Comparison of ENCODE assay signal across 1 cellular context in genomic region chr3:4999626-5000184, GRCh38.
TF ChIP-seq lines count a peak whose summit lies in the region.

No MANE protein-coding gene starts in this region.

TF ChIP-seq in K562, 482 proteins besides CTCF, POLR2A, EP300 and RAD21 (continued from another document and continues in another):
- TF ChIP-seq MLLT1 (IDR thresholded peaks at IDR 0.05) (peak in 1 of 2 experiments; percentile 91; a peak in 2 of 4 replicates), TCF3 (CRISPR knock-in tag; IDR thresholded peaks at IDR 0.05) (no peak), DPF2 (IDR thresholded peaks at IDR 0.05) (peak; percentile 50; the same call in 1 of the 2 replicates), HNRNPLL (IDR thresholded peaks at IDR 0.05; ENCODE audit: low read depth, low read length, poor library complexity, severe bottlenecking) (no peak), ZNF696 (CRISPR knock-in tag; conservative IDR thresholded peaks at IDR 0.05) (no peak), CTBP1 (IDR thresholded peaks at IDR 0.05; ENCODE audit: borderline replicate concordance) (peak; percentile 89; the same call in 1 of the 2 replicates), ZNF318 (IDR thresholded peaks at IDR 0.05; ENCODE audit: borderline replicate concordance in 1 of 2, low read depth in 1 of 2) (0 out of 4 replicates have a peak, but pooled peaks of 1 of the 2 experiments have one; percentile 33), C11orf30 (IDR thresholded peaks at IDR 0.05; ENCODE audit: low read depth) (no peak), HEY1 (CRISPR knock-in tag; IDR thresholded peaks at IDR 0.05; ENCODE audit: borderline replicate concordance) (no peak), MYC (IDR thresholded peaks at IDR 0.05; ENCODE audit: low read depth, low read length) (peak; percentile 75), MYC (CRISPR knock-in tag; IDR thresholded peaks at IDR 0.05; ENCODE audit: borderline replicate concordance, low read depth) (peak; percentile 62; the same call in 1 of the 2 replicates), NELFE (IDR thresholded peaks at IDR 0.05; ENCODE audit: insufficient read depth, insufficient read length) (no peak), TEAD4 (IDR thresholded peaks at IDR 0.05; ENCODE audit: low read length) (no peak), TEAD4 (CRISPR knock-in tag; IDR thresholded peaks at IDR 0.05; ENCODE audit: borderline replicate concordance) (no peak), MEIS2 (IDR thresholded peaks at IDR 0.05; ENCODE audit: partially characterized antibody) (peak; percentile 53), ZNF165 (CRISPR knock-in tag; IDR thresholded peaks at IDR 0.05; ENCODE audit: borderline replicate concordance) (0 out of 2 replicates have a peak, but pooled peaks have one; percentile 66), EWSR1 (IDR thresholded peaks at IDR 0.05; ENCODE audit: borderline replicate concordance, low read depth, partially characterized antibody) (no peak), MECOM (CRISPR knock-in tag; IDR thresholded peaks at IDR 0.05) (peak; percentile 77), HDAC6 (IDR thresholded peaks at IDR 0.05; ENCODE audit: low read depth, low read length) (no peak), SNIP1 (IDR thresholded peaks at IDR 0.05; ENCODE audit: low read depth) (no peak), ZNF41 (CRISPR knock-in tag; conservative IDR thresholded peaks at IDR 0.05) (no peak), NCOR1 (IDR thresholded peaks at IDR 0.05) (no peak), MTA1 (IDR thresholded peaks at IDR 0.05; ENCODE audit: borderline replicate concordance) (peak; percentile 73; the same call in 1 of the 2 replicates), ELF4 (CRISPR knock-in tag; IDR thresholded peaks at IDR 0.05) (peak; percentile 70; the same call in 1 of the 2 replicates), ZNF785 (CRISPR knock-in tag; IDR thresholded peaks at IDR 0.05) (no peak), ZNF431 (CRISPR knock-in tag; IDR thresholded peaks at IDR 0.05) (no peak), RB1 (IDR thresholded peaks at IDR 0.05; ENCODE audit: low read depth) (0 out of 2 replicates have a peak, but pooled peaks have one; percentile 33), RBM34 (IDR thresholded peaks at IDR 0.05; ENCODE audit: borderline replicate concordance, insufficient read depth, low read length) (no peak), GATAD2A (IDR thresholded peaks at IDR 0.05) (0 out of 2 replicates have a peak, but pooled peaks have one; percentile 9), ZFP36 (IDR thresholded peaks at IDR 0.05; ENCODE audit: low read depth, low read length, partially characterized antibody) (peak; percentile 2), GTF2E2 (tag; IDR thresholded peaks at IDR 0.05) (no peak), HDAC2 (IDR thresholded peaks at IDR 0.05) (peak; percentile 70)
- TF ChIP-seq, protein P1, sequence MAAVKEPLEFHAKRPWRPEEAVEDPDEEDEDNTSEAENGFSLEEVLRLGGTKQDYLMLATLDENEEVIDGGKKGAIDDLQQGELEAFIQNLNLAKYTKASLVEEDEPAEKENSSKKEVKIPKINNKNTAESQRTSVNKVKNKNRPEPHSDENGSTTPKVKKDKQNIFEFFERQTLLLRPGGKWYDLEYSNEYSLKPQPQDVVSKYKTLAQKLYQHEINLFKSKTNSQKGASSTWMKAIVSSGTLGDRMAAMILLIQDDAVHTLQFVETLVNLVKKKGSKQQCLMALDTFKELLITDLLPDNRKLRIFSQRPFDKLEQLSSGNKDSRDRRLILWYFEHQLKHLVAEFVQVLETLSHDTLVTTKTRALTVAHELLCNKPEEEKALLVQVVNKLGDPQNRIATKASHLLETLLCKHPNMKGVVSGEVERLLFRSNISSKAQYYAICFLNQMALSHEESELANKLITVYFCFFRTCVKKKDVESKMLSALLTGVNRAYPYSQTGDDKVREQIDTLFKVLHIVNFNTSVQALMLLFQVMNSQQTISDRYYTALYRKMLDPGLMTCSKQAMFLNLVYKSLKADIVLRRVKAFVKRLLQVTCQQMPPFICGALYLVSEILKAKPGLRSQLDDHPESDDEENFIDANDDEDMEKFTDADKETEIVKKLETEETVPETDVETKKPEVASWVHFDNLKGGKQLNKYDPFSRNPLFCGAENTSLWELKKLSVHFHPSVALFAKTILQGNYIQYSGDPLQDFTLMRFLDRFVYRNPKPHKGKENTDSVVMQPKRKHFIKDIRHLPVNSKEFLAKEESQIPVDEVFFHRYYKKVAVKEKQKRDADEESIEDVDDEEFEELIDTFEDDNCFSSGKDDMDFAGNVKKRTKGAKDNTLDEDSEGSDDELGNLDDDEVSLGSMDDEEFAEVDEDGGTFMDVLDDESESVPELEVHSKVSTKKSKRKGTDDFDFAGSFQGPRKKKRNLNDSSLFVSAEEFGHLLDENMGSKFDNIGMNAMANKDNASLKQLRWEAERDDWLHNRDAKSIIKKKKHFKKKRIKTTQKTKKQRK (IDR thresholded peaks at IDR 0.05; ENCODE audit: borderline replicate concordance, low read depth, low read length): no peak
- TF ChIP-seq, protein P2, sequence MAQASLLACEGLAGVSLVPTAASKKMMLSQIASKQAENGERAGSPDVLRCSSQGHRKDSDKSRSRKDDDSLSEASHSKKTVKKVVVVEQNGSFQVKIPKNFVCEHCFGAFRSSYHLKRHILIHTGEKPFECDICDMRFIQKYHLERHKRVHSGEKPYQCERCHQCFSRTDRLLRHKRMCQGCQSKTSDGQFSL (CRISPR knock-in tag; IDR thresholded peaks at IDR 0.05): no peak
- TF ChIP-seq, protein P2 (tag; IDR thresholded peaks at IDR 0.05): no peak
- TF ChIP-seq, protein P3, sequence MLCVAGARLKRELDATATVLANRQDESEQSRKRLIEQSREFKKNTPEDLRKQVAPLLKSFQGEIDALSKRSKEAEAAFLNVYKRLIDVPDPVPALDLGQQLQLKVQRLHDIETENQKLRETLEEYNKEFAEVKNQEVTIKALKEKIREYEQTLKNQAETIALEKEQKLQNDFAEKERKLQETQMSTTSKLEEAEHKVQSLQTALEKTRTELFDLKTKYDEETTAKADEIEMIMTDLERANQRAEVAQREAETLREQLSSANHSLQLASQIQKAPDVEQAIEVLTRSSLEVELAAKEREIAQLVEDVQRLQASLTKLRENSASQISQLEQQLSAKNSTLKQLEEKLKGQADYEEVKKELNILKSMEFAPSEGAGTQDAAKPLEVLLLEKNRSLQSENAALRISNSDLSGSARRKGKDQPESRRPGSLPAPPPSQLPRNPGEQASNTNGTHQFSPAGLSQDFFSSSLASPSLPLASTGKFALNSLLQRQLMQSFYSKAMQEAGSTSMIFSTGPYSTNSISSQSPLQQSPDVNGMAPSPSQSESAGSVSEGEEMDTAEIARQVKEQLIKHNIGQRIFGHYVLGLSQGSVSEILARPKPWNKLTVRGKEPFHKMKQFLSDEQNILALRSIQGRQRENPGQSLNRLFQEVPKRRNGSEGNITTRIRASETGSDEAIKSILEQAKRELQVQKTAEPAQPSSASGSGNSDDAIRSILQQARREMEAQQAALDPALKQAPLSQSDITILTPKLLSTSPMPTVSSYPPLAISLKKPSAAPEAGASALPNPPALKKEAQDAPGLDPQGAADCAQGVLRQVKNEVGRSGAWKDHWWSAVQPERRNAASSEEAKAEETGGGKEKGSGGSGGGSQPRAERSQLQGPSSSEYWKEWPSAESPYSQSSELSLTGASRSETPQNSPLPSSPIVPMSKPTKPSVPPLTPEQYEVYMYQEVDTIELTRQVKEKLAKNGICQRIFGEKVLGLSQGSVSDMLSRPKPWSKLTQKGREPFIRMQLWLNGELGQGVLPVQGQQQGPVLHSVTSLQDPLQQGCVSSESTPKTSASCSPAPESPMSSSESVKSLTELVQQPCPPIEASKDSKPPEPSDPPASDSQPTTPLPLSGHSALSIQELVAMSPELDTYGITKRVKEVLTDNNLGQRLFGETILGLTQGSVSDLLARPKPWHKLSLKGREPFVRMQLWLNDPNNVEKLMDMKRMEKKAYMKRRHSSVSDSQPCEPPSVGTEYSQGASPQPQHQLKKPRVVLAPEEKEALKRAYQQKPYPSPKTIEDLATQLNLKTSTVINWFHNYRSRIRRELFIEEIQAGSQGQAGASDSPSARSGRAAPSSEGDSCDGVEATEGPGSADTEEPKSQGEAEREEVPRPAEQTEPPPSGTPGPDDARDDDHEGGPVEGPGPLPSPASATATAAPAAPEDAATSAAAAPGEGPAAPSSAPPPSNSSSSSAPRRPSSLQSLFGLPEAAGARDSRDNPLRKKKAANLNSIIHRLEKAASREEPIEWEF (CRISPR knock-in tag; IDR thresholded peaks at IDR 0.05): no peak
- TF ChIP-seq, protein P4, sequence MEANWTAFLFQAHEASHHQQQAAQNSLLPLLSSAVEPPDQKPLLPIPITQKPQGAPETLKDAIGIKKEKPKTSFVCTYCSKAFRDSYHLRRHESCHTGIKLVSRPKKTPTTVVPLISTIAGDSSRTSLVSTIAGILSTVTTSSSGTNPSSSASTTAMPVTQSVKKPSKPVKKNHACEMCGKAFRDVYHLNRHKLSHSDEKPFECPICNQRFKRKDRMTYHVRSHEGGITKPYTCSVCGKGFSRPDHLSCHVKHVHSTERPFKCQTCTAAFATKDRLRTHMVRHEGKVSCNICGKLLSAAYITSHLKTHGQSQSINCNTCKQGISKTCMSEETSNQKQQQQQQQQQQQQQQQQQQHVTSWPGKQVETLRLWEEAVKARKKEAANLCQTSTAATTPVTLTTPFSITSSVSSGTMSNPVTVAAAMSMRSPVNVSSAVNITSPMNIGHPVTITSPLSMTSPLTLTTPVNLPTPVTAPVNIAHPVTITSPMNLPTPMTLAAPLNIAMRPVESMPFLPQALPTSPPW (CRISPR knock-in tag; IDR thresholded peaks at IDR 0.05): 0 out of 2 replicates have a peak, but pooled peaks have one; percentile 15
- TF ChIP-seq, protein P5, sequence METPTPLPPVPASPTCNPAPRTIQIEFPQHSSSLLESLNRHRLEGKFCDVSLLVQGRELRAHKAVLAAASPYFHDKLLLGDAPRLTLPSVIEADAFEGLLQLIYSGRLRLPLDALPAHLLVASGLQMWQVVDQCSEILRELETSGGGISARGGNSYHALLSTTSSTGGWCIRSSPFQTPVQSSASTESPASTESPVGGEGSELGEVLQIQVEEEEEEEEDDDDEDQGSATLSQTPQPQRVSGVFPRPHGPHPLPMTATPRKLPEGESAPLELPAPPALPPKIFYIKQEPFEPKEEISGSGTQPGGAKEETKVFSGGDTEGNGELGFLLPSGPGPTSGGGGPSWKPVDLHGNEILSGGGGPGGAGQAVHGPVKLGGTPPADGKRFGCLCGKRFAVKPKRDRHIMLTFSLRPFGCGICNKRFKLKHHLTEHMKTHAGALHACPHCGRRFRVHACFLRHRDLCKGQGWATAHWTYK (CRISPR knock-in tag; IDR thresholded peaks at IDR 0.05): peak; percentile 52; the same call in 1 of the 2 replicates
